In genomic region chr9:133560944-133561343, GRCh38 we compare ENCODE assay signal across 24 cellular contexts. TPM values are rescaled to one million over a fixed set of nuclear protein-coding genes. Genes with fewer than 3 reads are reported as not detected.
DNase-seq lines count a peak whose midpoint lies in the region; ATAC-seq and FAIRE-seq lines count a peak whose summit lies in the region.
"Had no signal": no experiment of that assay in that cellular context is flagged by ENCODE, and none has a peak within 500 bp of the region (broad histone marks: within the 10 kb centered on the region; RNA-seq: fewer than 3 reads in every experiment).

No MANE protein-coding gene starts in this region.

- H3K4ac ChIP-seq in mesenchymal stem cell (ENCODE audit: low read depth in 1 of 2, low read length in 2 of 2) = no peak overlapping the region

- no peak for ATAC-seq in HG02938 (IDR thresholded peaks at IDR 0.05; ENCODE audit: unreplicated experiment)
- ATAC-seq: A549; CD8-positive, alpha-beta T cell; GM12878 had no signal

- H3K27ac ChIP-seq in BLaER1 = peak overlapping the region; percentile 97
- peak overlapping the region; percentile 60 for H3K27ac ChIP-seq in cingulate gyrus (ENCODE audit: low read depth, low read length)
- H3K27ac ChIP-seq in mesenchymal stem cell (ENCODE audit: low read length, poor library complexity, severe bottlenecking) = no peak overlapping the region
- peak overlapping the region; percentile 56 for H3K27ac ChIP-seq in temporal lobe (ENCODE audit: low read depth, low read length)
- H3K27ac ChIP-seq in SJCRH30 = no peak overlapping the region
- H3K27ac ChIP-seq: 22Rv1, A549, C4-2B had no signal

- WGBS in mesenchymal stem cell = 95% methylated on average over 22 of the region's 22 CpGs

- H3K79me1 ChIP-seq in mesenchymal stem cell (replicated peaks; ENCODE audit: low read length, poor library complexity, severe bottlenecking) = no peaks in the 10 kb centered on the region

- no peak for FAIRE-seq in GM19239 (lab: Jason Lieb, UNC)
- FAIRE-seq: A549, D721Med, GM12878 had no signal

- H3K14ac ChIP-seq in mesenchymal stem cell (ENCODE audit: low read length in 2 of 2) = no peak overlapping the region

- H4K91ac ChIP-seq in mesenchymal stem cell (ENCODE audit: low read length) = no peak overlapping the region

- DNase-seq in mesenchymal stem cell (no peak), SJCRH30 (no peak), GM19239 (ENCODE audit: insufficient read length, low spot score) (no peak)
- DNase-seq: ACHN; AML-193; BE2C; CD4-positive, CD25-positive, alpha-beta regulatory T cell; CD8-positive, alpha-beta T cell; DMS 273 treated with DMSO at 0.1 percent for 48 hours; DMS79; EL; GDM1; GOT3; H7; HCEC 1CT had no signal

- H3K27me3 ChIP-seq in BLaER1 (no peaks in the 10 kb centered on the region), mesenchymal stem cell (ENCODE audit: control insufficient read depth in 1 of 2, insufficient read depth in 1 of 2, low read length in 2 of 2) (peaks cover 8 to 22% of the 10 kb centered on the region in 2 experiments), SJCRH30 (no peaks in the 10 kb centered on the region)
- H3K27me3 ChIP-seq: BE2C had no signal

- no peak overlapping the region for H4K8ac ChIP-seq in mesenchymal stem cell (ENCODE audit: low read length)

- H2BK12ac ChIP-seq in mesenchymal stem cell (ENCODE audit: low read length in 2 of 2) = no peak overlapping the region

- H3K4me3 ChIP-seq in BLaER1 (no peak overlapping the region), mesenchymal stem cell (ENCODE audit: insufficient read depth in 1 of 2, low read depth in 1 of 2, low read length in 2 of 2) (no peak overlapping the region), SJCRH30 (no peak overlapping the region)
- H3K4me3 ChIP-seq: A549, GM12878 had no signal

- H2BK15ac ChIP-seq in mesenchymal stem cell (ENCODE audit: low read depth, poor library complexity, severe bottlenecking) = peak overlapping the region; percentile 57

- H3K23ac ChIP-seq in mesenchymal stem cell (ENCODE audit: low read length in 2 of 2) = no peak overlapping the region

- no peak overlapping the region for H2AFZ ChIP-seq in mesenchymal stem cell (ENCODE audit: low read depth, low read length)

- H2BK5ac ChIP-seq in mesenchymal stem cell (ENCODE audit: low read depth, low read length, poor library complexity, severe bottlenecking) = no peak overlapping the region

- no peak overlapping the region for H3K9ac ChIP-seq in BLaER1
- no peak overlapping the region for H3K9ac ChIP-seq in mesenchymal stem cell (ENCODE audit: low read length)

- no peak overlapping the region for H2AK5ac ChIP-seq in mesenchymal stem cell (ENCODE audit: low read length, severe bottlenecking)

- H3K4me2 ChIP-seq in BLaER1 = peak overlapping the region; percentile 96
- H3K4me2 ChIP-seq in mesenchymal stem cell (ENCODE audit: low read length, poor library complexity, severe bottlenecking) = no peak overlapping the region
- H3K4me2 ChIP-seq: A549 had no signal

- H3K9me3 ChIP-seq in BLaER1 (no peaks in the 10 kb centered on the region), mesenchymal stem cell (ENCODE audit: control insufficient read depth, low read length) (no peaks in the 10 kb centered on the region), SJCRH30 (replicated peaks) (no peaks in the 10 kb centered on the region)
- H3K9me3 ChIP-seq: A549, BE2C had no signal

- H3K4me1 ChIP-seq in BLaER1 (peaks cover 87% of the 10 kb centered on the region), mesenchymal stem cell (ENCODE audit: control insufficient read depth, insufficient read depth, low read depth, low read length) (peaks cover 15% of the 10 kb centered on the region), SJCRH30 (peaks cover 48% of the 10 kb centered on the region)

- no peaks in the 10 kb centered on the region for H4K20me1 ChIP-seq in BLaER1

- no peak overlapping the region for H3K18ac ChIP-seq in mesenchymal stem cell (ENCODE audit: low read depth in 1 of 2, low read length in 2 of 2)

- H3K36me3 ChIP-seq in BLaER1 (no peaks in the 10 kb centered on the region), mesenchymal stem cell (ENCODE audit: control insufficient read depth in 1 of 2, insufficient read depth in 2 of 2, low read depth in 1 of 2, low read length in 2 of 2) (no peaks in the 10 kb centered on the region), SJCRH30 (no peaks in the 10 kb centered on the region)

- no peak overlapping the region for H2BK120ac ChIP-seq in mesenchymal stem cell (ENCODE audit: low read depth, low read length)

RNA-seq across cellular contexts. Expression of gene ADAMTSL2, which starts 26.4 kb away (rescaled TPM):
- 0.22 TPM for polyA plus RNA-seq in mesenchymal stem cell (2013, experiment 1 of 2)
- 0.21 TPM for polyA plus RNA-seq in mesenchymal stem cell (2013, experiment 2 of 2)
- total RNA-seq in temporal lobe = 2.7 TPM
- total RNA-seq in SJCRH30 (2014; rRNA removed; shearing (Covaris generic)) = 3.3 and 3.5 TPM in 2 replicates
- total RNA-seq: CD4-positive, CD25-positive, alpha-beta regulatory T cell; GM12878 had no signal
- polyA plus RNA-seq: A549; CD4-positive, CD25-positive, alpha-beta regulatory T cell had no signal

RNA-seq across cellular contexts. Expression of gene MYMK, which starts 36.2 kb away (rescaled TPM):
- polyA plus RNA-seq in mesenchymal stem cell (2013, experiment 1 of 2) = not detected
- polyA plus RNA-seq in mesenchymal stem cell (2013, experiment 2 of 2) = not detected
- not detected for total RNA-seq in temporal lobe
- total RNA-seq in SJCRH30 (2014; rRNA removed; shearing (Covaris generic)) = 1.1 and 2.0 TPM in 2 replicates
- total RNA-seq: CD4-positive, CD25-positive, alpha-beta regulatory T cell; CD8-positive, alpha-beta T cell; GM12878; H7 had no signal
- polyA plus RNA-seq: A549; CD4-positive, CD25-positive, alpha-beta regulatory T cell; GM12878 had no signal

RNA-seq across cellular contexts. Expression of gene FAM163B, which starts 48.2 kb away (rescaled TPM):
- polyA plus RNA-seq in mesenchymal stem cell (2013, experiment 1 of 2) = 0.07 TPM
- polyA plus RNA-seq in mesenchymal stem cell (2013, experiment 2 of 2) = 0.10 TPM
- total RNA-seq in temporal lobe = 18.9 TPM
- 2.5 and 3.4 TPM in 2 replicates for total RNA-seq in SJCRH30 (2014; rRNA removed; shearing (Covaris generic))
- total RNA-seq: CD4-positive, CD25-positive, alpha-beta regulatory T cell; CD8-positive, alpha-beta T cell; GM12878 had no signal
- polyA plus RNA-seq: A549; CD4-positive, CD25-positive, alpha-beta regulatory T cell; GM12878 had no signal

Comparison
In these comparisons a context has a peak if more than half of its experiments do, and no peak if none do; other contexts are left out.
1. H3K27ac ChIP-seq: peak in BLaER1 (single experiment), cingulate gyrus (single experiment) and temporal lobe (single experiment); none in mesenchymal stem cell (single experiment) and SJCRH30 (single experiment).